Comparison of ENCODE assay signal across 8 cellular contexts in the genomic region with DNA sequence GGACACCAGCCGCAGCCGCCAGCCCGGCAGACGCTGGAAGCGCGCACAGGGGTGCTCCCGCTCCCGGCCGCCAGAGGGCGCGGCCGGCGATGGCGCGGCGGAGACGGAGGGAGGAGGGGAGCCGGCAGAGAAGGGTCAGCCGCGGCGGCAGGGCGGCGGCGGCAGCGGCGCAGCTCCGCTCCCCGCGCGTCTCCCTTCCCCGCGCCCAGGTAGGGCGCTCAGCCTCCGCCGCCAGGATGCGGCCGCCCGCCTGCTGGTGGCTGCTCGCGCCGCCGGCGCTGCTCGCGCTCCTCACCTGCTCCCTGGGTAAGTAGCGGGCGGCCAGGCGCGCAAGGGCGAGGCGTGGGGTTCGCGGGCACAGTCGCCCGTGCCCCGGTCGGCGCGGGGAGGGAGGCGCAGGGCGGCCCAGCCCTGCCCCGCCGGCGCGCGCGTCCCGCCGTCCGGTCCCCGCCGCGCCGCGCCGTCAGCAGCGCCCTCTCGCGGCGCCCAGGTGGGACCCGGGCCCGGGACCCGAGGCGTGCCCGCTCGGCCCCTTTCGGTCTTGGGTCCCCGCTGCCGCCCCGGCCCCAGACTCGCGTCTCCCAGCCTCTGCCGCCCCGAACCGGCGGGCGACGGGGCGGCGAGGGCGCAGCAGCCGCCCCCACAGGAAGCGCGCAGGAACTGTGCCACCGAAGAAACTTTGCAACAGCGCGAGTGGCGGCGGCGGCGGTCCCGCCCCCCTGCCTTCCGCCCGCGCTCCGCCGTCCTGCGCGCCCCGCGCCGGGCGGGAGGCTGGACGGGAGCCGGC. TPM values are rescaled to one million over a fixed set of nuclear protein-coding genes. Genes with fewer than 3 reads are reported as not detected.
DNase-seq lines count a peak whose midpoint lies in the region; ATAC-seq and TF ChIP-seq lines count a peak whose summit lies in the region.

A gene (plus strand): TSS at position 127 of the 787 bp plus-strand sequence. CDS start 110 bp downstream, at position 237.

- H3K4me3 ChIP-seq in PC-3 (ENCODE audit: low read length): peak within 1 kb of the TSS; percentile 78
- H3K4me3 ChIP-seq in esophagus muscularis mucosa: peak within 1 kb of the TSS; percentile 73 to 94 (median 76)
- peak within 1 kb of the TSS; percentile 65 to 78 for H3K4me3 ChIP-seq in muscle layer of duodenum (ENCODE audit: low read depth in 1 of 2, low read length in 2 of 2)

- peak; percentile 94 for DNase-seq in COLO668 (lab: John Stamatoyannopoulos, UW; ENCODE audit: unreplicated experiment)
- DNase-seq in GM20000 (ENCODE audit: low spot score): peak; percentile 97
- DNase-seq in HT-29 (ENCODE audit: low spot score): peak; percentile 99
- peak; percentile 87 for DNase-seq in PC-3
- peak; percentile 84 to 89 for DNase-seq in activated T-cell treated with anti-CD3 and anti-CD28 coated beads, Interleukin-2, amount 50 U/mL, for 48 hours
- no peak for DNase-seq in esophagus muscularis mucosa (ENCODE audit: extremely low spot score)
- DNase-seq in stimulated activated CD8-positive, alpha-beta memory T cell treated with anti-CD3 and anti-CD28 coated beads, Interleukin-7, amount 100 ng/mL, for 24 hours (ENCODE audit: low read depth): peak; percentile 41

- no peaks in the 10 kb centered on the region for H4K20me1 ChIP-seq in PC-3 (ENCODE audit: low read length)

- no peak for TF ChIP-seq POLR2A in esophagus muscularis mucosa (IDR thresholded peaks at IDR 0.05; ENCODE audit: low read depth)

- H3K9me2 ChIP-seq in PC-3 (replicated peaks; ENCODE audit: low read length): no peaks in the 10 kb centered on the region

- H3K9ac ChIP-seq in PC-3 (ENCODE audit: low read length): peak within 1 kb of the TSS; percentile 59

- TF ChIP-seq EP300 in esophagus muscularis mucosa (IDR thresholded peaks at IDR 0.05): no peak

- intact Hi-C loops in PC-3 (cut with micrococcal nuclease): loop anchor here (1.0 to 5.0 kb wide), 2 partner anchors 28 to 38 kb away; a partner anchor contains a TSS
- intact Hi-C loops in esophagus muscularis mucosa (cut with DNase I): loop anchor here (5.0 to 10.0 kb wide), 2 partner anchors 38 to 225 kb away; a partner anchor contains a TSS

- H3K36me3 ChIP-seq in PC-3 (ENCODE audit: low read depth, low read length) (no peaks in the 10 kb centered on the region), esophagus muscularis mucosa (no peaks in the 10 kb centered on the region), muscle layer of duodenum (ENCODE audit: control insufficient read depth in 1 of 2, insufficient read depth in 2 of 2, low read length in 2 of 2) (no peaks in the 10 kb centered on the region)

- no peaks in the 10 kb centered on the region for H3K9me3 ChIP-seq in PC-3 (ENCODE audit: low read length)
- no peaks in the 10 kb centered on the region for H3K9me3 ChIP-seq in esophagus muscularis mucosa
- H3K9me3 ChIP-seq in muscle layer of duodenum (ENCODE audit: control insufficient read depth in 1 of 2, low read length in 2 of 2): no peaks in the 10 kb centered on the region

- H3K79me2 ChIP-seq in PC-3 (ENCODE audit: low read length): peaks cover 10% of the 10 kb centered on the region

- POLR2A ChIA-PET in PC-3 (lab: Charles Lee; ENCODE audit: unreplicated experiment): no interaction called here

- CTCF ChIA-PET in PC-3 (lab: Charles Lee): interaction anchor here (0.6 to 1.0 kb wide), 2 partner anchors 40 to 43 kb away, joined by 3 read pairs; no protein-coding TSS in a partner anchor

- 3% methylated on average over 7 of the region's 125 CpGs for WGBS in esophagus muscularis mucosa

- no peaks in the 10 kb centered on the region for H3F3A ChIP-seq in PC-3 (ENCODE audit: low read length, unreplicated experiment)

- TF ChIP-seq CTCF in GM20000 (IDR thresholded peaks at IDR 0.05; ENCODE audit: extremely low read depth, missing control alignments): peak; percentile 94
- peak; percentile 63 for TF ChIP-seq CTCF in PC-3 (conservative IDR thresholded peaks at IDR 0.05; ENCODE audit: low read depth, low read length)
- TF ChIP-seq CTCF in esophagus muscularis mucosa (IDR thresholded peaks at IDR 0.05): peak; percentile 87 to 91 (median 87)

- BruUV-seq in PC-3 (replicated peaks; lab: Mats Ljungman, UMichigan): no TSS peak

- H3K4me2 ChIP-seq in PC-3 (ENCODE audit: low read length): peak within 1 kb of the TSS; percentile 99

- peak; percentile 80 for ATAC-seq in PC-3

- peak within 1 kb of the TSS; percentile 92 for H2AFZ ChIP-seq in PC-3 (ENCODE audit: low read length)

- H3K27ac ChIP-seq in PC-3 (ENCODE audit: low read length) (no peak within 1 kb of the TSS), esophagus muscularis mucosa (replicated peaks in 1 of 4) (peak within 1 kb of the TSS; percentile 95 to 98 (median 96)), muscle layer of duodenum (ENCODE audit: low read length) (peak within 1 kb of the TSS; percentile 73)

- H3K27me3 ChIP-seq in PC-3 (ENCODE audit: low read length): no peaks in the 10 kb centered on the region
- no peaks in the 10 kb centered on the region for H3K27me3 ChIP-seq in esophagus muscularis mucosa
- no peaks in the 10 kb centered on the region for H3K27me3 ChIP-seq in muscle layer of duodenum (ENCODE audit: low read depth, low read length)

- H3K4me1 ChIP-seq in PC-3 (ENCODE audit: insufficient read depth, low read length) (peaks cover 24% of the 10 kb centered on the region), esophagus muscularis mucosa (peaks cover 13 to 23% (median 19%) of the 10 kb centered on the region in 4 donors), muscle layer of duodenum (ENCODE audit: control insufficient read depth in 1 of 2, insufficient read depth in 2 of 2, low read length in 2 of 2) (peaks cover 0 to 13% of the 10 kb centered on the region in 2 donors)

RNA-seq across cellular contexts. Expression of the gene that starts here (rescaled TPM):
- 9.0 and 9.7 TPM in 2 replicates for total RNA-seq in HT-29 (2014; rRNA removed; shearing (Covaris generic))
- total RNA-seq in PC-3 (2014; rRNA removed) (3.2 TPM in 2 replicates), esophagus muscularis mucosa (1 to 10 TPM; 5.2 to 8.8 (median 5.6) TPM)
